In genomic region chr9:127500862-127501261, GRCh38 we compare ENCODE assay signal across 22 cellular contexts.
"Had no signal": no experiment of that assay in that cellular context is flagged by ENCODE, and none has a peak within 500 bp of the region (broad histone marks: within the 10 kb centered on the region; RNA-seq: fewer than 3 reads in every experiment).

No MANE protein-coding gene starts in this region.

- H3K27me3 Mint-ChIP-seq: activated CD4-positive, alpha-beta T cell treated with anti-CD3 and anti-CD28 coated beads for 36 hours; activated CD8-positive, alpha-beta T cell treated with anti-CD3 and anti-CD28 coated beads for 36 hours; activated naive CD4-positive, alpha-beta T cell treated with anti-CD3 and anti-CD28 coated beads, Interleukin-2, amount 10 ng/mL, durations not matched to agents 7 days and 5 days; activated naive CD8-positive, alpha-beta T cell treated with anti-CD3 and anti-CD28 coated beads for 36 hours; T-cell had no signal

- DNase-seq: activated CD4-positive, alpha-beta T cell treated with anti-CD3 and anti-CD28 coated beads for 36 hours; activated CD8-positive, alpha-beta memory T cell treated with anti-CD3 and anti-CD28 coated beads, Interleukin-2, amount 50 U/mL, for 4 hours; activated CD8-positive, alpha-beta T cell treated with anti-CD3 and anti-CD28 coated beads for 36 hours; activated gamma-delta T cell treated with Interleukin-2 at 50 U/mL for 16 hours; activated naive CD4-positive, alpha-beta T cell treated with anti-CD3 and anti-CD28 coated beads, Interleukin-2, amount 10 ng/mL, durations not matched to agents 7 days and 5 days; activated naive CD8-positive, alpha-beta T cell treated with anti-CD3 and anti-CD28 coated beads for 36 hours; activated T-cell treated with anti-CD3 and anti-CD28 coated beads, Interleukin-2, amount 50 U/mL, for 72 hours; brain microvascular endothelial cell; MG63; MV-4-11; NCI-H1092 treated with DMSO at 0.1 percent for 48 hours; NCI-H1417 treated with DMSO at 0.1 percent for 48 hours; NCI-H1694; NCI-H2029; NCI-H510A treated with DMSO at 0.1 percent for 48 hours; NK-92 treated with Interleukin-12 subunit alpha and Interleukin-12 subunit beta, amount 100 ng/mL, for 24 hours; PC-3; SHP77 treated with DMSO at 0.1 percent for 48 hours; T-cell had no signal

- H3K9me3 ChIP-seq: MG63 had no signal

- H3K4me1 Mint-ChIP-seq: activated CD4-positive, alpha-beta T cell treated with anti-CD3 and anti-CD28 coated beads for 36 hours; activated naive CD8-positive, alpha-beta T cell treated with anti-CD3 and anti-CD28 coated beads for 36 hours; T-cell had no signal

- H3K27ac ChIP-seq: brain microvascular endothelial cell, cardiac muscle cell, VCaP had no signal

- H3K27ac Mint-ChIP-seq: activated CD4-positive, alpha-beta T cell treated with anti-CD3 and anti-CD28 coated beads for 36 hours; activated CD8-positive, alpha-beta T cell treated with anti-CD3 and anti-CD28 coated beads for 36 hours; activated naive CD4-positive, alpha-beta T cell treated with anti-CD3 and anti-CD28 coated beads, Interleukin-2, amount 10 ng/mL, durations not matched to agents 7 days and 5 days; activated naive CD8-positive, alpha-beta T cell treated with anti-CD3 and anti-CD28 coated beads for 36 hours; activated T-cell treated with anti-CD3 and anti-CD28 coated beads, Interleukin-2, amount 50 U/mL, for 72 hours; activated T-helper 2 cell treated with anti-CD3 and anti-CD28 coated beads, Interferon-gamma antibody, Interleukin-2, Interleukin-4, amounts not matched to agents 10 μg/mL and 5 μg/mL and 100 μg/mL, durations not matched to agents 14 hours and 24 hours and 36 hours; T-cell had no signal

- H3K4me3 Mint-ChIP-seq: activated CD4-positive, alpha-beta T cell treated with anti-CD3 and anti-CD28 coated beads for 36 hours; activated CD8-positive, alpha-beta T cell treated with anti-CD3 and anti-CD28 coated beads for 36 hours; activated naive CD4-positive, alpha-beta T cell treated with anti-CD3 and anti-CD28 coated beads, Interleukin-2, amount 10 ng/mL, durations not matched to agents 7 days and 5 days; activated naive CD8-positive, alpha-beta T cell treated with anti-CD3 and anti-CD28 coated beads for 36 hours; activated T-cell treated with anti-CD3 and anti-CD28 coated beads, Interleukin-2, amount 50 U/mL, for 72 hours; T-cell had no signal

- ATAC-seq: activated CD4-positive, alpha-beta T cell treated with anti-CD3 and anti-CD28 coated beads for 36 hours; activated CD8-positive, alpha-beta T cell treated with anti-CD3 and anti-CD28 coated beads for 36 hours; activated T-cell treated with anti-CD3 and anti-CD28 coated beads, Interleukin-2, amount 50 U/mL, for 72 hours; PC-3; T-cell had no signal

- H3K4me3 ChIP-seq: cardiac muscle cell, MG63 had no signal

- H3K27me3 ChIP-seq: brain microvascular endothelial cell, cardiac muscle cell, MG63 had no signal

- H3K9me3 Mint-ChIP-seq: activated CD8-positive, alpha-beta T cell treated with anti-CD3 and anti-CD28 coated beads for 36 hours; activated naive CD4-positive, alpha-beta T cell treated with anti-CD3 and anti-CD28 coated beads, Interleukin-2, amount 10 ng/mL, durations not matched to agents 7 days and 5 days; activated naive CD8-positive, alpha-beta T cell treated with anti-CD3 and anti-CD28 coated beads for 36 hours; activated T-cell treated with anti-CD3 and anti-CD28 coated beads, Interleukin-2, amount 50 U/mL, for 72 hours; activated T-helper 2 cell treated with anti-CD3 and anti-CD28 coated beads, Interferon-gamma antibody, Interleukin-2, Interleukin-4, amounts not matched to agents 10 μg/mL and 5 μg/mL and 100 μg/mL, durations not matched to agents 14 hours and 24 hours and 36 hours; T-cell had no signal
